ENCODE assay signal across 1 cellular context in the genomic region with DNA sequence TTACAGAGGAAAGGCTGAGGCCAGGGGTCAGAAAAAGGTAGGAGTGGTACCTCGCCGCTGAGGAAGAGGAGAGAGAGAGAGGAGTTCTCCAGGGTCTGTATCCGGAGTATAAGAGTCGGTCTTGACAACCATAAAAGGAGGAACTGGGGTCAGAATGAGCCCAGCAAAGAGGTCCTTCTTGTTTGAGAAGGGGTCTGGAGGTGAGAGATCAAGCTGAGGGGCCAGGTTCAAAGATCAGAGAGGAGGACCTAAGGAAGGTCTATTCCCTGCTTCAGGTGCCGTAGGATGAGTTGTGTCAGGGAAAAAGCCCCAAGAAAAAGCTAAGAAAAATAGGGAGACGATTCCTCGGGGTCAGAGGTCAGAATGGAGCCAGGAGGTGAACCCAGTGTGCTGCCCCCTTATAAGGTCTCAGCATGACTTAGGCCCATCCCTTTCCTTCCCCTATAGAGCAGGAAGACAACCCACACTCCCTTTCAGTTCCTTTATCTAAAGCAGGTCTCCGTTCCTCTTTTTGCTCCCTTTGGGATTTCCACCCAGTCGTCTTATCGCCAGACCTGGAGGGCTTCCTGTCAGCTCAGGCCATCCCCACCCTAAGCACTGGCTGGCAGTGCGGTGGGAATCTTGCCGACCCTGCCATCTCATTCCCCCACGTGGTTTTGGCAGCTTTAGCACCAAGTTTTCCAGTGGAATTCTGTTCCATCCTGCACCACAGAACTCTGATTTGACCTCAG.
TF ChIP-seq lines count a peak whose summit lies in the region.

No MANE protein-coding gene starts in this region.

TF ChIP-seq in IMR-90, 13 proteins besides CTCF, POLR2A, EP300 and RAD21:
- no peak for TF ChIP-seq MXI1 (IDR thresholded peaks at IDR 0.05; ENCODE audit: borderline replicate concordance, low read depth, low read length)
- no peak for TF ChIP-seq RCOR1 (IDR thresholded peaks at IDR 0.05; ENCODE audit: insufficient replicate concordance, low read length)
- no peak for TF ChIP-seq MAFK (IDR thresholded peaks at IDR 0.05; ENCODE audit: low read depth, low read length)
- no peak for TF ChIP-seq RFX5 (IDR thresholded peaks at IDR 0.05; ENCODE audit: low read depth, low read length)
- TF ChIP-seq SMC3 (IDR thresholded peaks at IDR 0.05; ENCODE audit: low read depth, low read length), result no peak
- TF ChIP-seq CEBPB (IDR thresholded peaks at IDR 0.05; ENCODE audit: low read depth, low read length), result no peak
- TF ChIP-seq BHLHE40 (IDR thresholded peaks at IDR 0.05; ENCODE audit: low read depth, low read length), result no peak
- no peak for TF ChIP-seq MAZ (IDR thresholded peaks at IDR 0.05; ENCODE audit: borderline replicate concordance, low read depth, low read length)
- TF ChIP-seq NFE2L2 (IDR thresholded peaks at IDR 0.05; ENCODE audit: low read depth, low read length), result no peak
- TF ChIP-seq, protein P1, sequence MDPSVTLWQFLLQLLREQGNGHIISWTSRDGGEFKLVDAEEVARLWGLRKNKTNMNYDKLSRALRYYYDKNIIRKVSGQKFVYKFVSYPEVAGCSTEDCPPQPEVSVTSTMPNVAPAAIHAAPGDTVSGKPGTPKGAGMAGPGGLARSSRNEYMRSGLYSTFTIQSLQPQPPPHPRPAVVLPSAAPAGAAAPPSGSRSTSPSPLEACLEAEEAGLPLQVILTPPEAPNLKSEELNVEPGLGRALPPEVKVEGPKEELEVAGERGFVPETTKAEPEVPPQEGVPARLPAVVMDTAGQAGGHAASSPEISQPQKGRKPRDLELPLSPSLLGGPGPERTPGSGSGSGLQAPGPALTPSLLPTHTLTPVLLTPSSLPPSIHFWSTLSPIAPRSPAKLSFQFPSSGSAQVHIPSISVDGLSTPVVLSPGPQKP (IDR thresholded peaks at IDR 0.05; ENCODE audit: borderline replicate concordance, low read depth, low read length), result no peak
- TF ChIP-seq, protein P2, sequence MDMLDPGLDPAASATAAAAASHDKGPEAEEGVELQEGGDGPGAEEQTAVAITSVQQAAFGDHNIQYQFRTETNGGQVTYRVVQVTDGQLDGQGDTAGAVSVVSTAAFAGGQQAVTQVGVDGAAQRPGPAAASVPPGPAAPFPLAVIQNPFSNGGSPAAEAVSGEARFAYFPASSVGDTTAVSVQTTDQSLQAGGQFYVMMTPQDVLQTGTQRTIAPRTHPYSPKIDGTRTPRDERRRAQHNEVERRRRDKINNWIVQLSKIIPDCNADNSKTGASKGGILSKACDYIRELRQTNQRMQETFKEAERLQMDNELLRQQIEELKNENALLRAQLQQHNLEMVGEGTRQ (IDR thresholded peaks at IDR 0.05; ENCODE audit: low read depth, low read length), result no peak
- TF ChIP-seq FOS (IDR thresholded peaks at IDR 0.05; ENCODE audit: low read depth, low read length), result no peak
- TF ChIP-seq CHD1 (IDR thresholded peaks at IDR 0.05; ENCODE audit: low read depth, low read length), result no peak
TF ChIP-seq in IMR-90: peak in this region for 0.
